ENCODE assay signal across 8 cellular contexts in the genomic region with DNA sequence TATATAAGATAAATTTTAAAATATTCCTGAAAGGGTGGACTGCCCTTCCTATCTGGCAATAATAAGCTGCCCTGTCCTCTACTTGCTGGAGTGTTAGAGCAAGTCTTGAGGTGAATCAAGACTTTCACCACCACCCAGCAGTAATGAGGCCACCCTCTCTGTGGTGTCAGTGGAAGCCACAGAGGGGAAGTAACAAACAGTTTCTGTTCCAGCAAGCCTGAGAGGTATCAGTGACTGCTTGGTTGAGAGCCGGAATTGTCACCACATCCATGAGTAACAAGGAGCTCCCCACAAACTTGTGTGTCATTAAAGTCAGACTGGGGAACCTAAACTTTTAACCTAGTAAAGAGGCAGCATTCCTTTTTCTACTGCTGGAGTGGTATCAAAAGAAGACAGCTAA.
A peak's percentile ranks its signal among the peaks of the same experiment; 100 is the strongest.
DNase-seq lines count a peak whose midpoint lies in the region; ATAC-seq and TF ChIP-seq lines count a peak whose summit lies in the region.

No MANE protein-coding gene starts in this region.

- H3K27me3 Mint-ChIP-seq in activated B cell treated with CpG ODN at 0.5 μM for 24 hours: no peaks in the 10 kb centered on the region

- CTCF ChIA-PET in activated B cell treated with CpG ODN at 0.5 μM for 24 hours (lab: Charles Lee): no interaction called here

- H3K36me3 Mint-ChIP-seq in activated B cell treated with CpG ODN at 0.5 μM for 24 hours (ENCODE audit: low read depth): no peaks in the 10 kb centered on the region

- no peaks in the 10 kb centered on the region for H3K9me3 Mint-ChIP-seq in activated B cell treated with CpG ODN at 0.5 μM for 24 hours

- ATAC-seq in GM19463 (IDR thresholded peaks at IDR 0.05; ENCODE audit: unreplicated experiment): peak; percentile 98
- peak; percentile 57 for ATAC-seq in HG03280 (IDR thresholded peaks at IDR 0.05; ENCODE audit: unreplicated experiment)
- ATAC-seq in activated B cell treated with CpG ODN at 0.5 μM for 24 hours (ENCODE audit: low read depth): peak; percentile 50
- no peak for ATAC-seq in SK-N-SH treated with all-trans-retinoic acid at 6 μM for 48 hours
- ATAC-seq in Right ventricle myocardium inferior: no peak

- intact Hi-C loops in activated B cell treated with CpG ODN at 0.5 μM for 24 hours (cut with micrococcal nuclease): loop anchor here (10.0 kb wide), 1 partner anchor 529 kb away; a partner anchor contains a TSS
- intact Hi-C loops in Right ventricle myocardium inferior (cut with DNase I): no loop called here

- H3K27ac Mint-ChIP-seq in activated B cell treated with CpG ODN at 0.5 μM for 24 hours: no peak overlapping the region

- TF ChIP-seq CTCF in activated B cell treated with CpG ODN at 0.5 μM for 24 hours (IDR thresholded peaks at IDR 0.05): no peak

- DNase-seq in CMK (ENCODE audit: low read depth): peak; percentile 8
- DNase-seq in activated B cell treated with CpG ODN at 0.5 μM for 24 hours: no peak
- no peak for DNase-seq in hypothalamus (lab: John Stamatoyannopoulos, UW)
- no peak for DNase-seq in NCI-H748 treated with DMSO at 0.1 percent for 48 hours (lab: John Stamatoyannopoulos, UW)
- no peak for DNase-seq in Right ventricle myocardium inferior (ENCODE audit: missing footprints)

- no peak overlapping the region for H3K4me3 Mint-ChIP-seq in activated B cell treated with CpG ODN at 0.5 μM for 24 hours

- POLR2A ChIA-PET in activated B cell treated with CpG ODN at 0.5 μM for 24 hours (lab: Charles Lee): no interaction called here

- peaks cover 3% of the 10 kb centered on the region for H3K4me1 Mint-ChIP-seq in activated B cell treated with CpG ODN at 0.5 μM for 24 hours

TF ChIP-seq in SK-N-SH treated with all-trans-retinoic acid at 6 μM for 48 hours, 23 proteins besides CTCF, POLR2A, EP300 and RAD21:
- TF ChIP-seq OSR1 (CRISPR knock-in tag; IDR thresholded peaks at IDR 0.05) (no peak), RARB (CRISPR knock-in tag; IDR thresholded peaks at IDR 0.05) (no peak), ESRRG (CRISPR knock-in tag; IDR thresholded peaks at IDR 0.05) (no peak), ARNTL (CRISPR knock-in tag; IDR thresholded peaks at IDR 0.05; ENCODE audit: borderline replicate concordance, low read depth) (no peak)

Comparison
In these comparisons a context has a peak if more than half of its experiments do, and no peak if none do; other contexts are left out.
1. ATAC-seq: peak in GM19463 (single experiment), HG03280 (single experiment) and activated B cell treated with CpG ODN at 0.5 μM for 24 hours (single experiment); none in SK-N-SH treated with all-trans-retinoic acid at 6 μM for 48 hours (single experiment) and Right ventricle myocardium inferior (single experiment).